In the genomic region with DNA sequence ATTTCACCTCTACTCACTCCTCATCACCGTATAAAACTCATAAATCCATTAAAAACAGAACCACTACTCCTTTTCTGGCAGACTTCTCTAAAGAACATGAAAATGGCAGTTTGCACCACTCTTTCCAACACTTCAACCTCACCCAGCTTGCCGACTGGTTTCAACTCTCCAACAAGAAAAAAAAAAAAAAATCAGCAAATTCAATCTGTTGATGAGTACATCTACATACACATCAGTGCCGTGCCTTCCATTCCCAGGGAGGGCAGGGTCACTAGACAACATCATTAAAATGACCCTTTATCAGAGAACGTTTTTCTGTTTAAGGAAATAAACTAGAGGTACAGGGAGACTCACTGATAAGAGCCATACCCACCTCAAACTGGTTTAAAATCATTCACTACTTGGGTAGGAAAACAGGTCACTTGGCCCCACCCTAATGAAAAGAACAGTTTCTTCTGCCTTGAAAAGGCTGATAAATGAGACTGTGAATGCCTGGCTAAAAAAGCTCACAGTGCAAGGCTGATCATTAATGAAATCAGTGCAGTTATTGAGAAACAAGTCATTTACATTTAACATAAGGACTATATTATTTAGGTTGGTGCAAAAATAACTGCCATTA, we compare ENCODE assay signal across 10 cellular contexts. TPM values are rescaled to one million over a fixed set of nuclear protein-coding genes. Genes with fewer than 3 reads are reported as not detected.
A peak's percentile ranks its signal among the peaks of the same experiment; 100 is the strongest.
DNase-seq lines count a peak whose midpoint lies in the region; ATAC-seq, FAIRE-seq and TF ChIP-seq lines count a peak whose summit lies in the region.
"Had no signal": no experiment of that assay in that cellular context is flagged by ENCODE, and none has a peak within 500 bp of the region (broad histone marks: within the 10 kb centered on the region; RNA-seq: fewer than 3 reads in every experiment).

No MANE protein-coding gene starts in this region.

- H3K9me3 ChIP-seq in CD4-positive, CD25-positive, alpha-beta regulatory T cell (ENCODE audit: control insufficient read depth in 2 of 2, low read length in 2 of 2): no peaks in the 10 kb centered on the region

- peak overlapping the region in 3 of 4 donors; percentile 46 to 69 (median 61) for H3K4me3 Mint-ChIP-seq in CD4-positive, CD25-positive, alpha-beta regulatory T cell
- peak overlapping the region; percentile 6 for H3K4me3 Mint-ChIP-seq in progenitor cell of endocrine pancreas (ENCODE audit: low read depth)
- H3K4me3 Mint-ChIP-seq: stimulated activated naive B cell treated with anti-CD40 and anti-IgM and Interleukin-4, amounts not matched to agents 10 μg/mL and 1 μg/mL and 100 μg/mL, for 72 hours had no signal

- ATAC-seq in CD4-positive, CD25-positive, alpha-beta regulatory T cell (ENCODE audit: low read depth in 2 of 2): no peak
- ATAC-seq in GM21786 (IDR thresholded peaks at IDR 0.05; ENCODE audit: unreplicated experiment): no peak
- ATAC-seq in esophagus mucosa: no peak
- ATAC-seq in HG03565 (IDR thresholded peaks at IDR 0.05; ENCODE audit: unreplicated experiment): no peak
- ATAC-seq: stimulated activated naive B cell treated with anti-CD40 and anti-IgM and Interleukin-4, amounts not matched to agents 10 μg/mL and 1 μg/mL and 100 μg/mL, for 72 hours had no signal

- peak overlapping the region; percentile 22 for H3K4me3 ChIP-seq in CD4-positive, CD25-positive, alpha-beta regulatory T cell (ENCODE audit: low read depth, low read length)
- peak overlapping the region; percentile 32 for H3K4me3 ChIP-seq in epithelial cell of proximal tubule (ENCODE audit: low read depth, low read length)

- no peaks in the 10 kb centered on the region for H3K27me3 Mint-ChIP-seq in CD4-positive, CD25-positive, alpha-beta regulatory T cell
- H3K27me3 Mint-ChIP-seq in progenitor cell of endocrine pancreas: no peaks in the 10 kb centered on the region
- H3K27me3 Mint-ChIP-seq: stimulated activated naive B cell treated with anti-CD40 and anti-IgM and Interleukin-4, amounts not matched to agents 10 μg/mL and 1 μg/mL and 100 μg/mL, for 72 hours had no signal

- peak overlapping the region; percentile 22 to 68 (median 48) for H3K27ac Mint-ChIP-seq in CD4-positive, CD25-positive, alpha-beta regulatory T cell
- peak overlapping the region; percentile 79 for H3K27ac Mint-ChIP-seq in progenitor cell of endocrine pancreas

- H3K27me3 ChIP-seq in CD4-positive, CD25-positive, alpha-beta regulatory T cell (ENCODE audit: control insufficient read depth, insufficient read depth, low read length): no peaks in the 10 kb centered on the region

- H3K36me3 Mint-ChIP-seq in CD4-positive, CD25-positive, alpha-beta regulatory T cell: peaks cover 24% of the 10 kb centered on the region
- H3K36me3 Mint-ChIP-seq in progenitor cell of endocrine pancreas (ENCODE audit: insufficient read depth): peaks cover 17% of the 10 kb centered on the region

- no peak for TF ChIP-seq CTCF in epithelial cell of proximal tubule (conservative IDR thresholded peaks at IDR 0.05; ENCODE audit: low read depth, low read length)
- no peak for TF ChIP-seq CTCF in progenitor cell of endocrine pancreas (IDR thresholded peaks at IDR 0.05; ENCODE audit: unreplicated experiment)

- H3K27ac ChIP-seq in CD4-positive, CD25-positive, alpha-beta regulatory T cell (ENCODE audit: insufficient read depth, low read length, poor library complexity, severe bottlenecking): peak overlapping the region; percentile 67

- no peaks in the 10 kb centered on the region for H3K9me3 Mint-ChIP-seq in CD4-positive, CD25-positive, alpha-beta regulatory T cell
- peaks cover 5% of the 10 kb centered on the region for H3K9me3 Mint-ChIP-seq in progenitor cell of endocrine pancreas (ENCODE audit: low read depth)
- H3K9me3 Mint-ChIP-seq: stimulated activated naive B cell treated with anti-CD40 and anti-IgM and Interleukin-4, amounts not matched to agents 10 μg/mL and 1 μg/mL and 100 μg/mL, for 72 hours had no signal

- FAIRE-seq in RCC 7860 (lab: Jason Lieb, UNC): no peak

- H3K4me1 Mint-ChIP-seq in CD4-positive, CD25-positive, alpha-beta regulatory T cell: peaks cover 22 to 91% (median 77%) of the 10 kb centered on the region in 4 donors
- H3K4me1 Mint-ChIP-seq in progenitor cell of endocrine pancreas (ENCODE audit: low read depth): peaks cover 75% of the 10 kb centered on the region

- H3K36me3 ChIP-seq in CD4-positive, CD25-positive, alpha-beta regulatory T cell (ENCODE audit: control insufficient read depth, insufficient read depth, low read length): peaks cover 11% of the 10 kb centered on the region

- H3K4me1 ChIP-seq in CD4-positive, CD25-positive, alpha-beta regulatory T cell (ENCODE audit: control insufficient read depth, insufficient read depth, low read length, poor library complexity, severe bottlenecking): peaks cover 84% of the 10 kb centered on the region

- DNase-seq in CD4-positive, CD25-positive, alpha-beta regulatory T cell: no peak
- DNase-seq in RCC 7860 (ENCODE audit: low spot score) (peak; percentile 4), epithelial cell of proximal tubule (ENCODE audit: low read depth) (no peak), progenitor cell of endocrine pancreas (ENCODE audit: low spot score, unreplicated experiment) (no peak), NCI-H1417 treated with DMSO at 0.1 percent for 48 hours (lab: John Stamatoyannopoulos, UW) (no peak)
- DNase-seq: NCI-H2081 treated with DMSO at 0.1 percent for 48 hours; stimulated activated naive B cell treated with anti-CD40 and anti-IgM and Interleukin-4, amounts not matched to agents 10 μg/mL and 1 μg/mL and 100 μg/mL, for 72 hours had no signal

RNA-seq across cellular contexts. Expression of a gene that starts 6.0 kb away (rescaled TPM):
- 261 TPM for total RNA-seq in CD4-positive, CD25-positive, alpha-beta regulatory T cell
- polyA plus RNA-seq in CD4-positive, CD25-positive, alpha-beta regulatory T cell: 1,000 to 10,000 TPM in 2 of 4 donors, 100 to 1,000 TPM in 2; 681 to 1,236 (median 896) TPM
- 2,958 and 3,295 TPM in 2 replicates for total RNA-seq in epithelial cell of proximal tubule
- 311 and 366 TPM in 2 replicates for total RNA-seq in progenitor cell of endocrine pancreas
- 2,122 TPM for total RNA-seq in esophagus mucosa
